ENCODE assay signal across 24 cellular contexts in the genomic region with DNA sequence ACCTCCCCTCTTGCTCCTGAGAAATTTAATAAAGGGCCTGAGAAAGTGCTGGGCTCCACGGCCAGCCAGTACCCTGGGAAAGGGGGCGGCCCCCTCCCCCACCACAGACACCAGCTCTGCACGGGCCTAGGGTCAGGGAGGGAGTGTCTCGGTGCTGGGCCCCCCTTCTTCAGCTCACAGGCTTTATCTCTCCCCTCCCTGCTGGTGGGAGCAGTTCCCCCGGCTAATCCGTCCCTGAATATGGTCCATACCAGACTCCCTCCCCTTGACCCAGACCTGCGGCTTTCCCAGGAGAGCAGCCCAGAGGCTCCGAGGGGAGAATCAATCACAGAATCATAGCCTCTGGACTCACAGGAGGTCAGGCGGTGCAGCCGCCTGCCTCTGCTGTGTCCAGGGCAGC. TPM values are rescaled to one million over a fixed set of nuclear protein-coding genes. Genes with fewer than 3 reads are reported as not detected.
"Had no signal": no experiment of that assay in that cellular context is flagged by ENCODE, and none has a peak within 500 bp of the region (broad histone marks: within the 10 kb centered on the region; RNA-seq: fewer than 3 reads in every experiment).

No MANE protein-coding gene starts in this region.

- H3K4me2 ChIP-seq: smooth muscle cell had no signal

- H3K36me3 ChIP-seq: ascending aorta, gastrocnemius medialis, heart left ventricle, left lung, stomach, upper lobe of left lung had no signal

- H3K27ac ChIP-seq: ascending aorta, gastrocnemius medialis, heart left ventricle, left lung, psoas muscle, stomach, upper lobe of left lung had no signal

- ATAC-seq: activated T-cell treated with anti-CD3 and anti-CD28 coated beads, Interleukin-2, amount 50 U/mL, for 72 hours; esophagus mucosa; gastrocnemius medialis; heart left ventricle; left lung; natural killer cell treated with Interleukin-12 subunit alpha and Interleukin-12 subunit beta and Interleukin-15 and Interleukin-18, amount 100 ng/mL, for 72 hours; psoas muscle; sciatic nerve; stimulated activated effector memory CD8-positive, alpha-beta T cell treated with anti-CD3 and anti-CD28 coated beads, Interleukin-12 subunit alpha, Interleukin-12 subunit beta, amount 100 ng/mL, for 72 hours had no signal

- H3K4me1 ChIP-seq: ascending aorta, gastrocnemius medialis, heart left ventricle, left lung, psoas muscle, stomach, upper lobe of left lung had no signal

- H3K9me3 ChIP-seq: ascending aorta, gastrocnemius medialis, heart left ventricle, left lung, psoas muscle, stomach, upper lobe of left lung had no signal

- DNase-seq: activated CD4-positive, alpha-beta T cell treated with anti-CD3 and anti-CD28 coated beads, Interleukin-2, amount 50 U/mL, for 4 hours; activated gamma-delta T cell; activated T-cell treated with anti-CD3 and anti-CD28 coated beads, Interleukin-2, amount 50 U/mL, for 72 hours; cerebellar nuclear complex; cortex of kidney; gastrocnemius medialis; heart left ventricle; left lung; psoas muscle; stimulated activated CD4-positive, alpha-beta T cell treated with anti-CD3 and anti-CD28 coated beads, Interleukin-4, amount 100 ng/mL, for 24 hours; stomach had no signal

- H3K4me3 ChIP-seq: ascending aorta, gastrocnemius medialis, heart left ventricle, left lung, psoas muscle, smooth muscle cell, stomach, upper lobe of left lung had no signal

- H3K27me3 ChIP-seq: ascending aorta had no signal

RNA-seq across cellular contexts. Expression of gene RSPO1, which starts 26.0 kb away (rescaled TPM):
- total RNA-seq: activated CD8-positive, alpha-beta memory T cell treated with anti-CD3 and anti-CD28 coated beads for 36 hours; activated T-cell treated with anti-CD3 and anti-CD28 coated beads, Interleukin-2, amount 50 U/mL, for 72 hours; ascending aorta; bronchial epithelial cell; lung microvascular endothelial cell; natural killer cell treated with Interleukin-12 subunit alpha and Interleukin-12 subunit beta and Interleukin-15 and Interleukin-18, amount 100 ng/mL, for 72 hours; osteocyte; psoas muscle; smooth muscle cell; temporal lobe had no signal
- polyA plus RNA-seq: heart left ventricle, keratinocyte, smooth muscle cell had no signal
